23 cellular contexts compared by ENCODE assay signal in genomic region chr6:145947108-145947507, GRCh38.
"Had no signal": no experiment of that assay in that cellular context is flagged by ENCODE, and none has a peak within 500 bp of the region (broad histone marks: within the 10 kb centered on the region; RNA-seq: fewer than 3 reads in every experiment).

No MANE protein-coding gene starts in this region.

- DNase-seq: colonic mucosa; cortex of kidney; effector CD8-positive, alpha-beta T cell; effector memory CD8-positive, alpha-beta T cell; endodermal cell; erythroblast; esophagus squamous epithelium; foreskin fibroblast; foreskin melanocyte; gastrocnemius medialis; glutamatergic neuron; head of caudate nucleus; heart right ventricle; hippocampal formation; left cardiac atrium; left ventricle myocardium inferior; lower lobe of right lung; mesenchymal stem cell; mucosa of descending colon; naive B cell had no signal

- FAIRE-seq: keratinocyte had no signal

- H3K27ac ChIP-seq: colonic mucosa, epithelial cell of prostate, esophagus squamous epithelium, gastrocnemius medialis, heart right ventricle, left ventricle myocardium inferior, lower lobe of right lung had no signal

- H3K27me3 ChIP-seq: colonic mucosa, esophagus squamous epithelium, gastrocnemius medialis, heart right ventricle had no signal

- ATAC-seq: effector memory CD8-positive, alpha-beta T cell; esophagus mucosa; gastrocnemius medialis; heart right ventricle; left cardiac atrium; lower lobe of right lung; mucosa of descending colon had no signal

- H3K9me3 ChIP-seq: colonic mucosa, esophagus squamous epithelium, gastrocnemius medialis, left ventricle myocardium inferior, lower lobe of right lung, mucosa of descending colon had no signal

- H3K36me3 ChIP-seq: colonic mucosa had no signal

- H3K4me1 ChIP-seq: colonic mucosa, esophagus squamous epithelium, gastrocnemius medialis, heart right ventricle, left ventricle myocardium inferior, lower lobe of right lung had no signal

- H3K4me3 ChIP-seq: colonic mucosa, esophagus squamous epithelium, gastrocnemius medialis, heart right ventricle, left ventricle myocardium inferior, lower lobe of right lung, mucosa of descending colon had no signal
